In the genomic region with DNA sequence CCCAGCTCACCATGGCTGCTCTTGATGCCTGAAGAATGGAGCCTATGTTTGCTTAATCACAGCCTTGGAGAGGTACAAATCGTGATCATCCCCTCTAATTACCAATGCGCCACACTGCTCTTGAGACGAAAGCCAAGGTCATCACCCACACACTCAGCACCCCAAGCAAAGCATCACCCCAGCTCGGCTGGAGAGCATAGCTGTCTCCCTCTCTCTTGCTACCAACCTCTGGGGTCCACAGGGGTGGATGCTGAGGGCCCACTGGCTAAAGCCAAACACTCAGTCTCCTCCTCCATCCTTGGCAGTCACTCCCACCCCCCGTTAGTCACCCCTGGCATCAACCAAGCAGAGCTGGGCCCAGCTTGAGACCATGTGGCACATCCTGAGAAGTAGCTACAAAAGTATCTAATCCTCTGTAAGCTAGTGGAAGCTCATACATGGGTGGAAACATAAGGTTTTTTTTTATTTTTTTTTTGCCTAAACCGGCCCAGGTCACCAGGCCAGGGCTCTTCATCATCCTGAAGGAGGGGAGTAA, we compare ENCODE assay signal across 30 cellular contexts. TPM values are rescaled to one million over a fixed set of nuclear protein-coding genes. Genes with fewer than 3 reads are reported as not detected.
"Had no signal": no experiment of that assay in that cellular context is flagged by ENCODE, and none has a peak within 500 bp of the region (broad histone marks: within the 10 kb centered on the region; RNA-seq: fewer than 3 reads in every experiment).

No MANE protein-coding gene starts in this region.

- H3K9me3 ChIP-seq: thyroid gland had no signal

- H3K27ac ChIP-seq: thyroid gland, VCaP had no signal

- H3K36me3 ChIP-seq: thyroid gland had no signal

- DNase-seq: activated CD4-positive, alpha-beta T cell treated with anti-CD3 and anti-CD28 coated beads, Interleukin-2, amount 10 ng/mL, durations not matched to agents 7 days and 5 days; activated CD8-positive, alpha-beta T cell treated with anti-CD3 and anti-CD28 coated beads for 36 hours; activated naive CD4-positive, alpha-beta T cell; activated T-cell treated with anti-CD3 and anti-CD28 coated beads, Interleukin-2, amount 50 U/mL, for 48 hours; cortex of kidney; effector memory CD8-positive, alpha-beta T cell; foreskin fibroblast; hippocampal formation; left colon; mesenchymal stem cell; natural killer cell; small intestine; stimulated activated CD4-positive, alpha-beta T cell treated with anti-CD3 and anti-CD28 coated beads, Interleukin-1b, Interleukin-23, amount 100 ng/mL, for 48 hours; stimulated activated CD4-positive, alpha-beta T cell treated with anti-CD3 and anti-CD28 coated beads, Interleukin-4, amount 100 ng/mL, for 4 hours; stimulated activated CD8-positive, alpha-beta memory T cell treated with anti-CD3 and anti-CD28 coated beads, Interleukin-4, amount 100 ng/mL, for 48 hours; stimulated activated naive CD8-positive, alpha-beta T cell treated with anti-CD3 and anti-CD28 coated beads, Interleukin-15, amount 100 ng/mL, for 72 hours; thyroid gland had no signal

- H3K27me3 ChIP-seq: thyroid gland had no signal

- H3K4me3 ChIP-seq: thyroid gland had no signal

- ATAC-seq: activated CD8-positive, alpha-beta T cell treated with anti-CD3 and anti-CD28 coated beads for 36 hours; activated naive CD4-positive, alpha-beta T cell treated with anti-CD3 and anti-CD28 coated beads, Interleukin-2, amount 50 U/mL, for 72 hours; effector memory CD8-positive, alpha-beta T cell; left colon; natural killer cell; sciatic nerve; stimulated activated memory B cell treated with anti-CD40 and anti-IgM and Interleukin-4, amounts not matched to agents 10 μg/mL and 1 μg/mL and 100 μg/mL, for 72 hours; stimulated activated naive CD8-positive, alpha-beta T cell treated with anti-CD3 and anti-CD28 coated beads, Interleukin-15, amount 100 ng/mL, for 72 hours had no signal

RNA-seq across cellular contexts. Expression of a gene that starts 44.8 kb away (rescaled TPM):
- total RNA-seq: sciatic nerve, thyroid gland had no signal

RNA-seq across cellular contexts. Expression of a gene that starts 54.2 kb away (rescaled TPM):
- total RNA-seq: activated CD4-positive, alpha-beta T cell treated with anti-CD3 and anti-CD28 coated beads, Interleukin-2, amount 10 ng/mL, durations not matched to agents 7 days and 5 days; activated CD8-positive, alpha-beta T cell treated with anti-CD3 and anti-CD28 coated beads for 36 hours; activated naive CD4-positive, alpha-beta T cell treated with anti-CD3 and anti-CD28 coated beads, Interleukin-2, amount 50 U/mL, for 72 hours; bronchial epithelial cell; endothelial cell of umbilical vein; left colon; lower leg skin; natural killer cell; osteoblast; posterior vena cava; sciatic nerve; T-helper 1 cell treated with Interleukin-12 subunit alpha and Interleukin-12 subunit beta and Interleukin-4 antibody, amounts not matched to agents 30 ng/mL and 1 ng/mL, for 36 hours; thyroid gland; ureter had no signal
- polyA plus RNA-seq: endothelial cell of umbilical vein, esophagus, keratinocyte, small intestine had no signal
